Comparison of ENCODE assay signal across 29 cellular contexts in the genomic region with DNA sequence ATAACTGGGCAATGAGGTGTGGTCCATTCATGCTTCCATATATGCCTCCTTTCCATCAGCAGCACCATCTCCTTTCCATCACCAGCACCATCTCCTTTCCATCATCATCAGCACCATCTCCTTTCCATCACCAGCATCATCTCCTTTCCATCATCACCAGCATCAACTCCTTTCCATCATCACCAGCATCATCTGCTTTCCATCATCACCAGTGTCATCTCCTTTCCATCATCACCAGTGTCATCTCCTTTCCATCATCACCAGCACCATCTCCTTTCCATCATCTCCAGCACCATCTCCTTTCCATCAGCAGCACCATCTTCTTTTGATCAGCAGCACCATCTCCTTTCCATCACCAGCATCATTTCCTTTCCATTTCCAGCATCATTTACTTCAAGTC.
"Had no signal": no experiment of that assay in that cellular context is flagged by ENCODE, and none has a peak within 500 bp of the region (broad histone marks: within the 10 kb centered on the region; RNA-seq: fewer than 3 reads in every experiment).

No MANE protein-coding gene starts in this region.

- FAIRE-seq: urothelium cell line had no signal

- H2AFZ ChIP-seq: parathyroid adenoma had no signal

- ATAC-seq: naive thymus-derived CD8-positive, alpha-beta T cell; natural killer cell treated with Interleukin-12 subunit alpha and Interleukin-12 subunit beta and Interleukin-15 and Interleukin-18, amount 100 ng/mL, for 72 hours; psoas muscle; right cardiac atrium; sciatic nerve; stimulated activated effector memory CD8-positive, alpha-beta T cell treated with anti-CD3 and anti-CD28 coated beads, Interleukin-12 subunit alpha, Interleukin-12 subunit beta, amount 100 ng/mL, for 72 hours; stimulated activated naive B cell treated with anti-CD40 and anti-IgM and Interleukin-4, amounts not matched to agents 10 μg/mL and 1 μg/mL and 100 μg/mL, for 72 hours had no signal

- H3K27ac ChIP-seq: ovary, parathyroid adenoma, psoas muscle, skin epidermis, spleen, stomach, thoracic aorta, thyroid gland, tibial nerve, upper lobe of left lung, vagina had no signal

- DNase-seq: naive B cell; naive thymus-derived CD8-positive, alpha-beta T cell; nephron progenitor cell; occipital lobe; ovary; posterior cingulate gyrus; psoas muscle; right cardiac atrium; spleen; stimulated activated CD4-positive, alpha-beta T cell treated with anti-CD3 and anti-CD28 coated beads, Interleukin-12 subunit alpha, Interleukin-12 subunit beta, amount 100 ng/mL, for 4 hours; stimulated activated CD4-positive, alpha-beta T cell treated with anti-CD3 and anti-CD28 coated beads, Interleukin-1b, Interleukin-23, amount 100 ng/mL, for 48 hours; stimulated activated CD4-positive, alpha-beta T cell treated with anti-CD3 and anti-CD28 coated beads, Interleukin-2, amount 100 ng/mL, for 48 hours; stimulated activated CD4-positive, alpha-beta T cell treated with anti-CD3 and anti-CD28 coated beads, Interleukin-4, amount 100 ng/mL, for 24 hours; stimulated activated naive B cell treated with anti-CD40 and anti-IgM and Interleukin-4, amounts not matched to agents 10 μg/mL and 1 μg/mL and 100 μg/mL, for 72 hours; stimulated activated naive CD4-positive, alpha-beta T cell treated with Interleukin-2 at 50 U/mL for 16 hours; stomach; thyroid gland; trophoblast cell; upper lobe of left lung had no signal

- H3K9ac ChIP-seq: parathyroid adenoma had no signal

- H3K9me3 ChIP-seq: ovary, thoracic aorta, thyroid gland, tibial nerve, upper lobe of left lung, vagina had no signal

- H3K27me3 ChIP-seq: ovary, spleen, stomach, thyroid gland, tibial nerve, upper lobe of left lung, vagina had no signal

- H3K4me2 ChIP-seq: smooth muscle cell had no signal

- H3K4me1 ChIP-seq: parathyroid adenoma, psoas muscle, spleen, stomach, thyroid gland, tibial nerve, upper lobe of left lung, vagina had no signal

- H3K36me3 ChIP-seq: ovary, spleen, stomach, thoracic aorta, thyroid gland, tibial nerve, upper lobe of left lung, vagina had no signal

- H3K79me2 ChIP-seq: parathyroid adenoma had no signal

- H3K4me3 ChIP-seq: ovary, psoas muscle, skin epidermis, smooth muscle cell, spleen, stomach, thoracic aorta, thyroid gland, tibial nerve, upper lobe of left lung, vagina had no signal
